Comparison of ENCODE assay signal across 14 cellular contexts in the genomic region with DNA sequence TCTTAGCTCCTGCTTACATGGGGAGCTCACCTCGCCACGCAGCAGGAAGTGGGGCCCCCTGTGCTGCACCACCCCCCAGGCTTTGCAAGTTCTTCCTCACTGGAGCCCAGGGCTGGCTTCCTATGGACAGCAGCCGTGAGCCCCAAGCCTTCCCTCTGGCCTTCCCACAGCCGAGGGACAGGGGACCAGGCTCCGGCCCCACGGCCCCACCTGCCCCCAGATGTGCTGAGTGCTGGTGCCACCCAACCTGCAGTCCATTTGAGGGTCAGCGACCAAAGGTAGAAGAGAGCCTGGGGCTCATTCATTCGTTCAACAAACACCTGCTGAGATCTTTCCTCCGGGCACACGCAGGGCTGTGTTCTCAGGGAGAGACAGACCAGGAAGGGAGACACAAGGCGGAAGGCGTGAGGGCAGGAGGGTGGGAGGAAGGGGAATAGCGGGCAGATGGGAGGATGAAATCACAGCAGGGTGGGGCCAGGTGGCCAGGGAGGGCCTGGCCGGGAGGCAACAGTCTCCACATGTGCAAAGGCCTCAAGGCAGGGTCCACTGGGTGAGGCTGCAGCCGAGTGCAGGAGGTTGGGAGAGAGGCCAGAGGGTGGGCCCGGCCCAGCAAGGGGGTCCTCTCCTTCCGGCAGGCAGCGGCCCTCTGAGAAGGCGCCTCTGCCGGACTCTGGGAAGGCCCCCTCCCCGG.
DNase-seq lines count a peak whose midpoint lies in the region; ATAC-seq and TF ChIP-seq lines count a peak whose summit lies in the region.
"Had no signal": no experiment of that assay in that cellular context is flagged by ENCODE, and none has a peak within 500 bp of the region (broad histone marks: within the 10 kb centered on the region; RNA-seq: fewer than 3 reads in every experiment).

No MANE protein-coding gene starts in this region.

- H3K27me3 ChIP-seq in right cardiac atrium (ENCODE audit: control insufficient read depth, insufficient read depth), result no peaks in the 10 kb centered on the region

- 85% methylated on average over 21 of the region's 21 CpGs for WGBS in right cardiac atrium

- peak; percentile 3 for DNase-seq in activated CD4-positive, alpha-beta T cell treated with anti-CD3 and anti-CD28 coated beads for 36 hours
- DNase-seq in activated CD4-positive, alpha-beta T cell treated with anti-CD3 and anti-CD28 coated beads, Interleukin-2, amount 50 U/mL, for 4 hours, result no peak
- DNase-seq in NCI-H524 (lab: John Stamatoyannopoulos, UW) (peak; percentile 45 to 76), right cardiac atrium (peak in 2 of 3 donors; percentile 13 to 29), progenitor cell of endocrine pancreas (ENCODE audit: low spot score, unreplicated experiment) (no peak), medulla oblongata (ENCODE audit: extremely low spot score) (no peak)
- DNase-seq: CD4-positive, CD25-positive, alpha-beta regulatory T cell; NCI-H2081; NCI-H69; retina; stimulated activated CD4-positive, alpha-beta T cell treated with anti-CD3 and anti-CD28 coated beads, Interleukin-1b, Interleukin-23, amount 100 ng/mL, for 48 hours had no signal

- intact Hi-C loops in activated CD4-positive, alpha-beta T cell treated with anti-CD3 and anti-CD28 coated beads for 36 hours (cut with DNase I, micrococcal nuclease), result no loop called here
- intact Hi-C loops in right cardiac atrium (cut with DNase I), result no loop called here

- H3K27ac ChIP-seq in right cardiac atrium (ENCODE audit: low read length), result no peak overlapping the region

- no peaks in the 10 kb centered on the region for H3K36me3 Mint-ChIP-seq in activated CD4-positive, alpha-beta T cell treated with anti-CD3 and anti-CD28 coated beads for 36 hours (ENCODE audit: low read depth)
- peaks cover 2% of the 10 kb centered on the region for H3K36me3 Mint-ChIP-seq in progenitor cell of endocrine pancreas (ENCODE audit: insufficient read depth)
- H3K36me3 Mint-ChIP-seq: CD4-positive, CD25-positive, alpha-beta regulatory T cell; natural killer cell had no signal

- no peaks in the 10 kb centered on the region for H3K4me1 Mint-ChIP-seq in activated CD4-positive, alpha-beta T cell treated with anti-CD3 and anti-CD28 coated beads for 36 hours
- H3K4me1 Mint-ChIP-seq in progenitor cell of endocrine pancreas (ENCODE audit: low read depth), result no peaks in the 10 kb centered on the region
- H3K4me1 Mint-ChIP-seq: CD4-positive, CD25-positive, alpha-beta regulatory T cell; natural killer cell had no signal

- no peaks in the 10 kb centered on the region for H3K4me1 ChIP-seq in right cardiac atrium (ENCODE audit: control insufficient read depth, insufficient read depth, low read length)

- POLR2A ChIA-PET in activated CD4-positive, alpha-beta T cell treated with anti-CD3 and anti-CD28 coated beads for 36 hours (lab: Charles Lee), result no interaction called here

- H3K27ac Mint-ChIP-seq in activated CD4-positive, alpha-beta T cell treated with anti-CD3 and anti-CD28 coated beads for 36 hours, result no peak overlapping the region
- peak overlapping the region; percentile 71 for H3K27ac Mint-ChIP-seq in progenitor cell of endocrine pancreas
- H3K27ac Mint-ChIP-seq: CD4-positive, CD25-positive, alpha-beta regulatory T cell; natural killer cell had no signal

- no peak overlapping the region for H3K4me3 ChIP-seq in right cardiac atrium (ENCODE audit: low read length)

- no peak for TF ChIP-seq CTCF in progenitor cell of endocrine pancreas (IDR thresholded peaks at IDR 0.05; ENCODE audit: unreplicated experiment)

- H3K9me3 Mint-ChIP-seq in activated CD4-positive, alpha-beta T cell treated with anti-CD3 and anti-CD28 coated beads for 36 hours (ENCODE audit: low read depth), result peaks cover 4% of the 10 kb centered on the region
- H3K9me3 Mint-ChIP-seq in progenitor cell of endocrine pancreas (ENCODE audit: low read depth), result peaks cover 19% of the 10 kb centered on the region
- H3K9me3 Mint-ChIP-seq: natural killer cell had no signal

- H3K9me3 ChIP-seq in right cardiac atrium (ENCODE audit: control insufficient read depth, low read length), result no peaks in the 10 kb centered on the region

- H3K4me3 Mint-ChIP-seq in activated CD4-positive, alpha-beta T cell treated with anti-CD3 and anti-CD28 coated beads for 36 hours, result no peak overlapping the region
- H3K4me3 Mint-ChIP-seq in progenitor cell of endocrine pancreas (ENCODE audit: low read depth), result no peak overlapping the region
- H3K4me3 Mint-ChIP-seq: CD4-positive, CD25-positive, alpha-beta regulatory T cell; natural killer cell had no signal

- ATAC-seq in activated CD4-positive, alpha-beta T cell treated with anti-CD3 and anti-CD28 coated beads for 36 hours, result no peak
- no peak for ATAC-seq in right cardiac atrium
- no peak for ATAC-seq in HG02798 (IDR thresholded peaks at IDR 0.05; ENCODE audit: poor library complexity, unreplicated experiment)
- ATAC-seq in HG02678 (IDR thresholded peaks at IDR 0.05; ENCODE audit: unreplicated experiment), result no peak

- no peaks in the 10 kb centered on the region for H3K27me3 Mint-ChIP-seq in activated CD4-positive, alpha-beta T cell treated with anti-CD3 and anti-CD28 coated beads for 36 hours
- no peaks in the 10 kb centered on the region for H3K27me3 Mint-ChIP-seq in progenitor cell of endocrine pancreas
- H3K27me3 Mint-ChIP-seq: CD4-positive, CD25-positive, alpha-beta regulatory T cell had no signal

- CTCF ChIA-PET in activated CD4-positive, alpha-beta T cell treated with anti-CD3 and anti-CD28 coated beads for 36 hours (lab: Charles Lee), result interaction anchor here (0.6 kb wide), 2 partner anchors 58 to 304 kb away, joined by 3 read pairs; no protein-coding TSS in a partner anchor

Comparison
In these comparisons a context has a peak if more than half of its experiments do, and no peak if none do; other contexts are left out.
1. DNase-seq: peak in activated CD4-positive, alpha-beta T cell treated with anti-CD3 and anti-CD28 coated beads for 36 hours (single experiment), NCI-H524 (2 of 2) and right cardiac atrium (2 of 3); none in activated CD4-positive, alpha-beta T cell treated with anti-CD3 and anti-CD28 coated beads, Interleukin-2, amount 50 U/mL, for 4 hours (0 of 2), progenitor cell of endocrine pancreas (single experiment) and medulla oblongata (single experiment).